In the genomic region with DNA sequence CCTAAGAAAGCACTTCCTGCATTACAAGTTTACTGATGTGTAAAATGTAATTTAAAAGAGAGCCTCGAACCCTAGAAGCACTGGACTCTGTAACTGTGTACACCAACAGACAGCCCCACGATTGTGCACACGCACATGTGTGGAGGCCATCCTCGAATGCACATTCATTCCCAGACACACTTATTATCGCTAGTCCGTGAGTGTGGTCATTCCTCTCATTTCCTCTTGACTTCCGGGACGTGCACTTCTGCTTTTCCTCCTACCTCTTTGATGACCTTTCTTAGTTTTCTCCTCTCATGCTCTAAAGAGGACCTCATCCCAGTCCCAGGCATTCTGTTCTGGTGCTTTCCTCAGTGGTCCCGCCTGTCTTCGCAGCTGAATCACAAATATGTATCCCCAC, we compare ENCODE assay signal across 1 cellular context.
TF ChIP-seq lines count a peak whose summit lies in the region.

No MANE protein-coding gene starts in this region.

TF ChIP-seq in K562, 482 proteins besides CTCF, POLR2A, EP300 and RAD21:
- TF ChIP-seq SPI1 (IDR thresholded peaks at IDR 0.05; ENCODE audit: borderline replicate concordance, low read depth, low read length), result peak; percentile 80
- TF ChIP-seq ERF (CRISPR knock-in tag; IDR thresholded peaks at IDR 0.05), result no peak
TF ChIP-seq in K562: peak in this region for 1.
